8 cellular contexts compared by ENCODE assay signal in genomic region chr16:85675528-85675927, GRCh38.
A peak's percentile ranks its signal among the peaks of the same experiment; 100 is the strongest.
DNase-seq lines count a peak whose midpoint lies in the region; ATAC-seq, FAIRE-seq and TF ChIP-seq lines count a peak whose summit lies in the region.

No MANE protein-coding gene starts in this region.

- peak; percentile 49 for TF ChIP-seq CTCF in C4-2B (conservative IDR thresholded peaks at IDR 0.05)

- ATAC-seq in GM21619 (IDR thresholded peaks at IDR 0.05; ENCODE audit: unreplicated experiment) (no peak), GM18868 (IDR thresholded peaks at IDR 0.05; ENCODE audit: unreplicated experiment) (no peak)

- DNase-seq in HCEC 1CT: peak; percentile 26
- DNase-seq in iris pigment epithelial cell (ENCODE audit: low read depth): peak; percentile 52
- DNase-seq in stimulated activated CD4-positive, alpha-beta T cell treated with anti-CD3 and anti-CD28 coated beads, Interleukin-12 subunit alpha, Interleukin-12 subunit beta, amount 100 ng/mL, for 4 hours: no peak
- DNase-seq in UCSD-AML1 (lab: John Stamatoyannopoulos, UW; ENCODE audit: unreplicated experiment): no peak

- FAIRE-seq in TTC549 (lab: Jason Lieb, UNC): peak; percentile 11

- H3K27ac ChIP-seq in C4-2B: no peak overlapping the region

Comparison
In these comparisons a context has a peak if more than half of its experiments do, and no peak if none do; other contexts are left out.
1. DNase-seq: peak in HCEC 1CT (single experiment) and iris pigment epithelial cell (single experiment); none in stimulated activated CD4-positive, alpha-beta T cell treated with anti-CD3 and anti-CD28 coated beads, Interleukin-12 subunit alpha, Interleukin-12 subunit beta, amount 100 ng/mL, for 4 hours (single experiment) and UCSD-AML1 (single experiment).